14 cellular contexts compared by ENCODE assay signal in the genomic region with DNA sequence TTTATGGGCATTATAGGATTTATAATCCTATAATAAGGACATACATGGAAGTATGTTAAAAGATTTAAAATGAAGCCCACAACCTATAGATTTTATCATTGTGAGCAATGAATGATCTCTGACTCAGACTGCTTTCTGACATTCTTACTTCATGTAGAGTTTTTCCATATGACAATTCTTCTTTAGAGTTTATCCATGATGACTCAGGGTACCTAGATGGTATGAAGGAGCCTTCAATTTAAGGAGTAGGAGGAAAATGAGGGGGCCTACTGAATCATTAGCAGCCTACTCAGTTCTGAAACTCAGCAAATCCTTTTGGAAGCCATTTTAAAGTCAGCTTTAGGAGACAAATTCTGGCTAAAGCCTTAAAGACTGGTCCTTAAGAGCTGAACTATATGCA. TPM values are rescaled to one million over a fixed set of nuclear protein-coding genes. Genes with fewer than 3 reads are reported as not detected.
DNase-seq lines count a peak whose midpoint lies in the region; ATAC-seq and TF ChIP-seq lines count a peak whose summit lies in the region.
"Had no signal": no experiment of that assay in that cellular context is flagged by ENCODE, and none has a peak within 500 bp of the region (broad histone marks: within the 10 kb centered on the region; RNA-seq: fewer than 3 reads in every experiment).

No MANE protein-coding gene starts in this region.

- no peak overlapping the region for H3K9ac ChIP-seq in HUES48 (ENCODE audit: low read depth, low read length)

- H3K27ac ChIP-seq in HUES48 (ENCODE audit: low read depth, low read length) (peak overlapping the region; percentile 61), upper lobe of left lung (no peak overlapping the region)

- CTCF ChIA-PET in GM10248 (lab: Yijun Ruan, JAX) = interaction anchor here (1.0 to 4.6 kb wide), 5 partner anchors 10 to 354 kb away, joined by 3 to 28 read pairs (median 7); no protein-coding TSS in a partner anchor

- H3K9me3 Mint-ChIP-seq in mesothelial cell of epicardium = no peaks in the 10 kb centered on the region
- H3K9me3 Mint-ChIP-seq: endodermal cell had no signal

- no peaks in the 10 kb centered on the region for H3K27me3 Mint-ChIP-seq in mesothelial cell of epicardium (ENCODE audit: low read depth)

- POLR2A ChIA-PET in GM10248 (lab: Yijun Ruan, JAX) = interaction anchor here (1.1 kb wide), 1 partner anchor 81 kb away, joined by 3 read pairs; no protein-coding TSS in a partner anchor

- H3K36me3 Mint-ChIP-seq in mesothelial cell of epicardium = no peaks in the 10 kb centered on the region

- H3K4me3 ChIP-seq in HUES48 (ENCODE audit: low read depth, low read length) (no peak overlapping the region), upper lobe of left lung (no peak overlapping the region)
- H3K4me3 ChIP-seq: uterus had no signal

- H3K36me3 ChIP-seq in HUES48 (ENCODE audit: control insufficient read depth, insufficient read depth, low read length) = peaks cover 1% of the 10 kb centered on the region; the same call in 1 of the 2 replicates
- no peaks in the 10 kb centered on the region for H3K36me3 ChIP-seq in upper lobe of left lung
- H3K36me3 ChIP-seq: uterus had no signal

- TF ChIP-seq EP300 in upper lobe of left lung (IDR thresholded peaks at IDR 0.05) = no peak

- no peak for TF ChIP-seq POLR2A in upper lobe of left lung (IDR thresholded peaks at IDR 0.05)

- H3K27ac Mint-ChIP-seq in mesothelial cell of epicardium = peak overlapping the region; percentile 58
- H3K27ac Mint-ChIP-seq: endodermal cell had no signal

- peaks cover 75% of the 10 kb centered on the region for H3K4me1 ChIP-seq in HUES48 (ENCODE audit: control insufficient read depth, insufficient read depth, low read length)
- peaks cover 12 to 36% (median 24%) of the 10 kb centered on the region in 4 donors for H3K4me1 ChIP-seq in upper lobe of left lung

- no peak for ATAC-seq in upper lobe of left lung (ENCODE audit: low FRiP score in 2 of 2)
- ATAC-seq: right cardiac atrium had no signal

- TF ChIP-seq CTCF in mesothelial cell of epicardium (IDR thresholded peaks at IDR 0.05; ENCODE audit: unreplicated experiment) = no peak
- TF ChIP-seq CTCF in upper lobe of left lung (IDR thresholded peaks at IDR 0.05) = no peak
- no peak for TF ChIP-seq CTCF in GM10248 (IDR thresholded peaks at IDR 0.05; ENCODE audit: control extremely low read depth, extremely low read depth, low read depth, missing control alignments)

- DNase-seq in EH (ENCODE audit: low read depth) (peak; percentile 60), amniotic stem cell (lab: John Stamatoyannopoulos, UW) (peak; percentile 62), mesothelial cell of epicardium (ENCODE audit: low spot score in 2 of 2, unreplicated experiment in 2 of 2) (no peak), upper lobe of left lung (no peak), NCI-H748 treated with DMSO at 0.1 percent for 48 hours (lab: John Stamatoyannopoulos, UW) (no peak), DMS79 treated with DMSO at 0.1 percent for 48 hours (lab: John Stamatoyannopoulos, UW) (no peak), GM10248 (ENCODE audit: extremely low spot score) (no peak)
- DNase-seq: activated CD4-positive, CD25-positive, alpha-beta regulatory T cell treated with anti-CD3 and anti-CD28 coated beads, Interleukin-2, amount 50 U/mL, for 72 hours; endodermal cell; NCI-H1105; NCI-H524; right cardiac atrium; uterus had no signal

- H3K9me3 ChIP-seq in HUES48 (ENCODE audit: control insufficient read depth, insufficient read depth, low read length) (no peaks in the 10 kb centered on the region), upper lobe of left lung (no peaks in the 10 kb centered on the region)
- H3K9me3 ChIP-seq: uterus had no signal

- peaks cover 66% of the 10 kb centered on the region for H3K4me1 Mint-ChIP-seq in mesothelial cell of epicardium

- no peaks in the 10 kb centered on the region for H3K27me3 ChIP-seq in HUES48 (ENCODE audit: control insufficient read depth, insufficient read depth, low read length)
- no peaks in the 10 kb centered on the region for H3K27me3 ChIP-seq in upper lobe of left lung
- H3K27me3 ChIP-seq: uterus had no signal

- no peak overlapping the region for H3K4me3 Mint-ChIP-seq in mesothelial cell of epicardium
- H3K4me3 Mint-ChIP-seq: endodermal cell had no signal

RNA-seq across cellular contexts. Expression of gene PELI1, which starts 10.4 kb away (rescaled TPM):
- 124 to 134 TPM (median 129 TPM) in 3 replicates for total RNA-seq in mesothelial cell of epicardium
- total RNA-seq in upper lobe of left lung = 10 to 100 TPM; 18.5 to 57.3 (median 36.2) TPM

Comparison
In these comparisons a context has a peak if more than half of its experiments do, and no peak if none do; other contexts are left out.
1. DNase-seq: peak in EH (single experiment) and amniotic stem cell (single experiment); none in mesothelial cell of epicardium (0 of 2), upper lobe of left lung (0 of 2), NCI-H748 treated with DMSO at 0.1 percent for 48 hours (single experiment), DMS79 treated with DMSO at 0.1 percent for 48 hours (single experiment) and GM10248 (single experiment).